8 cellular contexts compared by ENCODE assay signal in genomic region chr1:165697491-165697880, GRCh38. TPM values are rescaled to one million over a fixed set of nuclear protein-coding genes. Genes with fewer than 3 reads are reported as not detected.
DNase-seq lines count a peak whose midpoint lies in the region; ATAC-seq and TF ChIP-seq lines count a peak whose summit lies in the region.

No MANE protein-coding gene starts in this region.

- no peaks in the 10 kb centered on the region for H3K9me3 Mint-ChIP-seq in memory B cell

- intact Hi-C loops in heart right ventricle (cut with DNase I): loop anchor here in 5 of 10 donors (5.0 to 10.0 kb wide), 6 partner anchors 65 to 323 kb away; partner anchors contain the start of gene MGST3 (in 2 of the 5)
- intact Hi-C loops in Right ventricle myocardium superior (cut with DNase I): no loop called here
- intact Hi-C loops in ascending aorta (cut with DNase I): loop anchor here (1.0 to 2.0 kb wide), 3 partner anchors 131 to 217 kb away; no protein-coding TSS in a partner anchor
- intact Hi-C loops in vagina (cut with DNase I): no loop called here

- peaks cover 14% of the 10 kb centered on the region for H3K4me1 Mint-ChIP-seq in memory B cell

- H3K9me3 ChIP-seq in heart right ventricle: no peaks in the 10 kb centered on the region
- H3K9me3 ChIP-seq in ascending aorta: no peaks in the 10 kb centered on the region
- H3K9me3 ChIP-seq in vagina: no peaks in the 10 kb centered on the region

- ATAC-seq in heart right ventricle (no peak), Right ventricle myocardium superior (ENCODE audit: poor library complexity) (no peak), memory B cell (ENCODE audit: low read depth) (no peak), HG03442 (IDR thresholded peaks at IDR 0.05; ENCODE audit: unreplicated experiment) (no peak)

- H3K4me3 ChIP-seq in heart right ventricle: peak overlapping the region; percentile 39 to 92 (median 81)
- H3K4me3 ChIP-seq in ascending aorta: peak overlapping the region; percentile 85 to 86
- peak overlapping the region; percentile 66 to 74 for H3K4me3 ChIP-seq in vagina

- WGBS in heart right ventricle, 2 donors: 43 to 49% methylated on average over 8 of the region's 8 CpGs

- H3K36me3 Mint-ChIP-seq in memory B cell: peaks cover 7% of the 10 kb centered on the region

- no peaks in the 10 kb centered on the region for H3K27me3 Mint-ChIP-seq in memory B cell

- peaks cover 0 to 13% (median 0%) of the 10 kb centered on the region in 9 donors for H3K36me3 ChIP-seq in heart right ventricle
- no peaks in the 10 kb centered on the region for H3K36me3 ChIP-seq in ascending aorta
- H3K36me3 ChIP-seq in vagina: no peaks in the 10 kb centered on the region

- H3K4me1 ChIP-seq in heart right ventricle: peaks cover 4 to 39% (median 22%) of the 10 kb centered on the region in 9 donors
- peaks cover 4 to 12% of the 10 kb centered on the region in 2 donors for H3K4me1 ChIP-seq in ascending aorta
- peaks cover 33% of the 10 kb centered on the region for H3K4me1 ChIP-seq in vagina

- no peak for TF ChIP-seq CTCF in heart right ventricle (IDR thresholded peaks at IDR 0.05)
- TF ChIP-seq CTCF in ascending aorta (IDR thresholded peaks at IDR 0.05): no peak
- TF ChIP-seq CTCF in vagina (IDR thresholded peaks at IDR 0.05): no peak

- no peak for DNase-seq in heart right ventricle
- DNase-seq in Right ventricle myocardium superior: no peak
- no peak for DNase-seq in ascending aorta (ENCODE audit: low spot score in 2 of 2)
- DNase-seq in memory B cell (ENCODE audit: low spot score in 2 of 2): no peak
- DNase-seq in vagina (ENCODE audit: extremely low spot score in 2 of 2): no peak
- DNase-seq in GM03348 (ENCODE audit: low spot score): no peak
- DNase-seq in NCI-H82 (lab: John Stamatoyannopoulos, UW): no peak

- TF ChIP-seq POLR2A in vagina (IDR thresholded peaks at IDR 0.05): no peak

- no peaks in the 10 kb centered on the region for H3K27me3 ChIP-seq in heart right ventricle
- no peaks in the 10 kb centered on the region for H3K27me3 ChIP-seq in ascending aorta
- no peaks in the 10 kb centered on the region for H3K27me3 ChIP-seq in vagina

- H3K27ac ChIP-seq in heart right ventricle (peak overlapping the region; percentile 92 to 99 (median 95)), ascending aorta (peak overlapping the region; percentile 95 to 97), vagina (peak overlapping the region; percentile 90)

- peak overlapping the region; percentile 99 for H3K4me3 Mint-ChIP-seq in memory B cell

- peak overlapping the region; percentile 96 for H3K27ac Mint-ChIP-seq in memory B cell

RNA-seq across cellular contexts. Expression of gene ALDH9A1, which starts 0.9 kb away (rescaled TPM):
- total RNA-seq in heart right ventricle (10 to 100 TPM; 47.3 to 75.3 (median 66.2) TPM), Right ventricle myocardium superior (54.7 TPM), ascending aorta (58.0 TPM), vagina (57.5 TPM)
- polyA plus RNA-seq in heart right ventricle: 10 to 100 TPM; 13.8 to 35.8 TPM
